In the genomic region with DNA sequence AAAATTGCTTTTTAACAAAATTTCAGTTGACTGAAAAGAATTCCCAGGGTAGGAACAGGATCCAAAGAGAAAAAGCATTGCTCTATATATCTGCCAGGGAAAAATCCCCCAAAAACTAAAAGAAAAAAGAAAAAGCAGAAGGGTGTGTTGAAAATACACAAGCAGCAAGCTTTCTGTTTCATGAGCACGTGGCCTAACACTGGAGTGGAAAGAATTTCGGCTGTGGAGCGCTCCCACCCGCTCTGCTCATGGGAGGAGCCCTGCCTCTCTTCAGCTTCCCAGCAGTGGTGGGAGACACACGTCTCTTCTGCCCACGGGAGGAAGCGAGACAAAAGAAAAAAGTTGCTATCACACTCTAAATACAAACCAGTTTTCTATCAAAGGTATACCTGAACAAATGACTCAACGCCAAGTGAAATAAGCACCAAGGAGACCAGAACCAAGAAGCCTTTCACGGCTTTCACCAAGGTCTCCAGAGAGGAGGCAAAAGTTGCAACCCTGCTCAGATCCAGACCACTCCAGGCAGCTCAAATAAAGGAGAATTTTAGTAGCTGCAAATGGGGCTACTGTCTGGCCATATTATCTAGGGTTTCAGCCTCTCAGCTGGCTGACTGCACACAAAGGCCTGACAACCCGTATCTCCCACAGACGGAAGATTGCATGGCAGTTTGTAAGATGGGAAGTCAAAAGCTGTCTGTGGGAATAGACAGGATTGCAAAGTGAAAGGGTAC, we compare ENCODE assay signal across 10 cellular contexts. TPM values are rescaled to one million over a fixed set of nuclear protein-coding genes. Genes with fewer than 3 reads are reported as not detected.
DNase-seq lines count a peak whose midpoint lies in the region; ATAC-seq, FAIRE-seq and TF ChIP-seq lines count a peak whose summit lies in the region.
"Had no signal": no experiment of that assay in that cellular context is flagged by ENCODE, and none has a peak within 500 bp of the region (broad histone marks: within the 10 kb centered on the region; RNA-seq: fewer than 3 reads in every experiment).

No MANE protein-coding gene starts in this region.

- H4K20me1 ChIP-seq in Loucy (ENCODE audit: insufficient read depth, low read length, poor library complexity, severe bottlenecking) (no peaks in the 10 kb centered on the region), K562 (replicated peaks; ENCODE audit: control insufficient read depth, insufficient read depth, low read length) (no peaks in the 10 kb centered on the region)

- ATAC-seq in K562 = peak; percentile 72
- peak; percentile 56 for ATAC-seq in left lobe of liver
- no peak for ATAC-seq in GM19397 (IDR thresholded peaks at IDR 0.05; ENCODE audit: unreplicated experiment)
- no peak for ATAC-seq in GM21619 (IDR thresholded peaks at IDR 0.05; ENCODE audit: unreplicated experiment)
- no peak for ATAC-seq in HG02840 (IDR thresholded peaks at IDR 0.05; ENCODE audit: low FRiP score, unreplicated experiment)

- peak; percentile 67 for FAIRE-seq in K562 (lab: Jason Lieb, UNC)

- no TSS peak for BruUV-seq in K562 (replicated peaks; lab: Mats Ljungman, UMichigan)

- H3K9me2 ChIP-seq in Loucy (replicated peaks; ENCODE audit: low read depth, low read length) = no peaks in the 10 kb centered on the region

- no peaks in the 10 kb centered on the region for H3K79me2 ChIP-seq in Loucy (ENCODE audit: insufficient read depth, low read length)
- H3K79me2 ChIP-seq in K562 (ENCODE audit: control insufficient read depth, insufficient read depth, low read length) = no peaks in the 10 kb centered on the region

- H3K4me1 ChIP-seq in Loucy (ENCODE audit: insufficient read depth, low read length, poor library complexity, severe bottlenecking) = no peaks in the 10 kb centered on the region
- H3K4me1 ChIP-seq in K562 (replicated peaks in 1 of 2; ENCODE audit: control insufficient read depth in 2 of 2, insufficient read depth in 2 of 2, low read length in 2 of 2) = peaks cover 0 to 33% of the 10 kb centered on the region in 2 experiments; a peak in 4 of 5 replicates
- H3K4me1 ChIP-seq in spleen = peaks cover 0 to 30% (median 11%) of the 10 kb centered on the region in 6 donors
- H3K4me1 ChIP-seq: prostate gland had no signal

- H3K4me2 ChIP-seq in Loucy (ENCODE audit: low read depth, low read length, poor library complexity, severe bottlenecking) = no peak overlapping the region
- peak overlapping the region; percentile 27 for H3K4me2 ChIP-seq in K562 (ENCODE audit: insufficient read depth, low read length)

- peak overlapping the region; percentile 57; the same call in 1 of the 2 replicates for H2AFZ ChIP-seq in Loucy (ENCODE audit: low read length)
- peak overlapping the region; percentile 96 for H2AFZ ChIP-seq in K562 (ENCODE audit: low read depth, low read length)

- H3K9me3 ChIP-seq in Loucy (ENCODE audit: insufficient read depth, low read depth, low read length) = peaks cover 7% of the 10 kb centered on the region; the same call in 1 of the 2 replicates
- H3K9me3 ChIP-seq in K562 (replicated peaks; ENCODE audit: control insufficient read depth, insufficient read depth, low read depth, low read length) = peaks cover 4% of the 10 kb centered on the region
- peaks cover 0 to 16% (median 2%) of the 10 kb centered on the region in 8 donors for H3K9me3 ChIP-seq in spleen
- H3K9me3 ChIP-seq: prostate gland had no signal

- H3K9ac ChIP-seq in Loucy (ENCODE audit: low read depth, low read length, poor library complexity, severe bottlenecking) (no peak overlapping the region), K562 (ENCODE audit: insufficient read depth in 1 of 2, low read depth in 2 of 2, low read length in 2 of 2) (peak overlapping the region; percentile 50 to 53; a peak in 3 of 4 replicates)

- no peak for TF ChIP-seq EP300 in K562 (IDR thresholded peaks at IDR 0.05; ENCODE audit: low read length)

- WGBS in K562 (ENCODE audit: insufficient coverage, low coverage, missing lambda C conversion rate) = 18% methylated on average over 11 of the region's 11 CpGs
- 41 to 54% (median 45%) methylated on average over 11 of the region's 11 CpGs for WGBS in spleen, 5 donors

- CTCF ChIA-PET in K562 (lab: Yijun Ruan, JAX; ENCODE audit: low intra/inter-chr PET ratio) = interaction anchor here (0.5 kb wide), 1 partner anchor 36 kb away, joined by 3 read pairs; no protein-coding TSS in a partner anchor

- TF ChIP-seq CTCF in Loucy (conservative IDR thresholded peaks at IDR 0.05; ENCODE audit: low read length) = no peak
- TF ChIP-seq CTCF in K562 (IDR thresholded peaks at IDR 0.05 in 2 of 3, conservative IDR thresholded peaks at IDR 0.05 in 1 of 3; ENCODE audit: insufficient read depth in 2 of 3, low read depth in 1 of 3, low read length in 3 of 3) = no peak
- TF ChIP-seq CTCF in spleen (IDR thresholded peaks at IDR 0.05 in 8 of 11, conservative IDR thresholded peaks at IDR 0.05 in 3 of 11) = no peak

- peak; percentile 8 to 12; a peak in 2 of 4 replicates for TF ChIP-seq RAD21 in K562 (CRISPR knock-in tag; conservative IDR thresholded peaks at IDR 0.05 in 1 of 2, IDR thresholded peaks at IDR 0.05 in 1 of 2)

- DNase-seq in K562 (ENCODE audit: extremely low read depth in 1 of 4, low spot score in 3 of 4) = peak in 2 of 4 experiments; percentile 51 to 63
- no peak for DNase-seq in left lobe of liver (ENCODE audit: low spot score)
- DNase-seq in spleen = no peak
- no peak for DNase-seq in kidney tubule cell (ENCODE audit: low spot score)
- DNase-seq: brain microvascular endothelial cell had no signal

- no peak overlapping the region for H3K4me3 ChIP-seq in Loucy (ENCODE audit: low read length, poor library complexity, severe bottlenecking)
- no peak overlapping the region for H3K4me3 ChIP-seq in K562
- H3K4me3 ChIP-seq in spleen = no peak overlapping the region
- H3K4me3 ChIP-seq: prostate gland had no signal

- no peaks in the 10 kb centered on the region for H3K9me1 ChIP-seq in K562 (ENCODE audit: control insufficient read depth, insufficient read depth, low read length)

- POLR2A ChIA-PET in K562 (lab: Yijun Ruan, JAX) = interaction anchor here (0.7 kb wide), 1 partner anchor 10 kb away, joined by 3 read pairs; no protein-coding TSS in a partner anchor

- in situ Hi-C loops in K562 (cut with MboI) = no loop called here

- H3K36me3 ChIP-seq in Loucy (ENCODE audit: insufficient read depth, low read length) = no peaks in the 10 kb centered on the region
- no peaks in the 10 kb centered on the region for H3K36me3 ChIP-seq in K562 (ENCODE audit: control insufficient read depth, insufficient read depth, low read length)
- H3K36me3 ChIP-seq in spleen = no peaks in the 10 kb centered on the region
- H3K36me3 ChIP-seq: brain microvascular endothelial cell, prostate gland had no signal

- H3K27me3 ChIP-seq in Loucy (ENCODE audit: insufficient read depth, low read length, poor library complexity, severe bottlenecking) (no peaks in the 10 kb centered on the region), K562 (ENCODE audit: control insufficient read depth in 2 of 2, insufficient read depth in 2 of 2, low read length in 2 of 2) (no peaks in the 10 kb centered on the region), spleen (replicated peaks in 1 of 7) (peaks cover 0 to 28% (median 4%) of the 10 kb centered on the region in 7 donors)
- H3K27me3 ChIP-seq: brain microvascular endothelial cell had no signal

- TF ChIP-seq POLR2A in K562 (conservative IDR thresholded peaks at IDR 0.05) = no peak
- no peak for TF ChIP-seq POLR2A in spleen (IDR thresholded peaks at IDR 0.05)

- H3K27ac ChIP-seq in K562 (ENCODE audit: extremely low read depth, low read depth, low read length) = peak overlapping the region; percentile 72; the same call in 2 of the 3 replicates
- H3K27ac ChIP-seq in spleen = peak overlapping the region in 6 of 8 donors; percentile 24 to 79 (median 73)
- H3K27ac ChIP-seq: brain microvascular endothelial cell, prostate gland had no signal

- intact Hi-C loops in K562 (cut with micrococcal nuclease) (loop anchor here (2.0 kb wide), 1 partner anchor 28 kb away; no protein-coding TSS in a partner anchor), spleen (cut with DNase I; ENCODE audit: low total_unique reads) (no loop called here)

- no peaks in the 10 kb centered on the region for H3F3A ChIP-seq in Loucy (ENCODE audit: low read depth)

RNA-seq across cellular contexts. Expression of gene ZNF496, which starts 29.5 kb away (rescaled TPM):
- total RNA-seq in K562 (2011; cell fraction: chromatin; rRNA removed; ENCODE audit: low replicate concordance) = 46.7 and 71.5 TPM in 2 replicates
- 49.9 and 53.0 TPM in 2 replicates for total RNA-seq in K562 (2011; cell fraction: nucleolus; rRNA removed)
- 47.4 and 58.0 TPM in 2 replicates for total RNA-seq in K562 (2011; cell fraction: nucleoplasm; rRNA removed)
- total RNA-seq in K562 (2014; rRNA removed) = 44.4 and 63.2 TPM in 2 replicates
- 22.0 and 22.7 TPM in 2 replicates for total RNA-seq in K562 (2014; rRNA removed; fragmentation: Illumina TruSeq; extraction: Trizol)
- total RNA-seq in K562 (2015; rRNA removed; fragmentation: Illumina TruSeq; extraction: Trizol) = 31.4 and 31.6 TPM in 2 replicates
- 54.0 and 55.5 TPM in 2 replicates for total RNA-seq in K562 (2021)
- polyA plus RNA-seq in K562 (2011; rRNA removed) = 29.8 and 37.8 TPM in 2 replicates
- 35.8 and 37.3 TPM in 2 replicates for polyA plus RNA-seq in K562 (2011; cell fraction: cytosol; rRNA removed)
- 52.3 and 64.6 TPM in 2 replicates for polyA plus RNA-seq in K562 (2011; cell fraction: nucleus; rRNA removed)
- 28.9 and 48.4 TPM in 2 replicates for polyA plus RNA-seq in K562 (2012)
- 31.3 and 35.5 TPM in 2 replicates for polyA plus RNA-seq in K562 (2014; fragmentation: Illumina TruSeq; extraction: Trizol)
- polyA plus RNA-seq in K562 (2014; fragmentation: Nextera tagmentation; extraction: Ambion mirVana) = 1 to 10 TPM; 4.3 to 5.9 TPM
- polyA plus RNA-seq in K562 (2014; rRNA removed) = 38.2 and 43.3 TPM in 2 replicates
- 44.2 and 45.8 TPM in 2 replicates for polyA minus RNA-seq in K562 (2011; rRNA and poly(A)+ RNA removed)
- polyA minus RNA-seq in K562 (2011; cell fraction: cytosol; rRNA and poly(A)+ RNA removed) = 31.3 and 34.9 TPM in 2 replicates
- 25.3 and 28.4 TPM in 2 replicates for polyA minus RNA-seq in K562 (2011; cell fraction: nucleus; rRNA and poly(A)+ RNA removed)
- 4.4 TPM for total RNA-seq in left lobe of liver
- 10 to 100 TPM; 22.0 to 45.4 (median 32.9) TPM for total RNA-seq in spleen
- 10 to 100 TPM in 1 of 3 donors, 1 to 10 TPM in 2; 5.7 to 13.3 (median 7.0) TPM for polyA plus RNA-seq in spleen

RNA-seq across cellular contexts. Expression of gene NLRP3, which starts 54.8 kb away (rescaled TPM):
- 0.09 TPM in 1 of 2 replicates, not detected in the other for total RNA-seq in K562 (2011; cell fraction: chromatin; rRNA removed; ENCODE audit: low replicate concordance)
- not detected in 2 replicates for total RNA-seq in K562 (2011; cell fraction: nucleolus; rRNA removed)
- total RNA-seq in K562 (2011; cell fraction: nucleoplasm; rRNA removed) = not detected in 2 replicates
- total RNA-seq in K562 (2014; rRNA removed) (not detected in 2 replicates), K562 (2014; rRNA removed; fragmentation: Illumina TruSeq; extraction: Trizol) (not detected in 2 replicates), K562 (2015; rRNA removed; fragmentation: Illumina TruSeq; extraction: Trizol) (not detected in 2 replicates), K562 (2021) (not detected in 2 replicates), left lobe of liver (0.33 TPM), spleen (10 to 100 TPM in 3 of 7 donors, 1 to 10 TPM in 4; 8.1 to 17.0 (median 9.3) TPM)
- polyA plus RNA-seq in K562 (2011; rRNA removed) (not detected in 2 replicates), K562 (2014; fragmentation: Illumina TruSeq; extraction: Trizol) (not detected in 2 replicates), K562 (2014; fragmentation: Nextera tagmentation; extraction: Ambion mirVana) (not detected), K562 (2014; rRNA removed) (not detected in 2 replicates), spleen (1 to 10 TPM; 1.2 to 3.4 (median 1.7) TPM)
- polyA plus RNA-seq in K562 (2011; cell fraction: cytosol; rRNA removed) = not detected in 2 replicates
- polyA plus RNA-seq in K562 (2011; cell fraction: nucleus; rRNA removed) = 0.07 TPM in 1 of 2 replicates, not detected in the other
- polyA plus RNA-seq in K562 (2012) = 0.01 and 0.29 TPM in 2 replicates
- polyA minus RNA-seq in K562 (2011; rRNA and poly(A)+ RNA removed) = not detected in 2 replicates
- polyA minus RNA-seq in K562 (2011; cell fraction: cytosol; rRNA and poly(A)+ RNA removed) = not detected in 2 replicates
- polyA minus RNA-seq in K562 (2011; cell fraction: nucleus; rRNA and poly(A)+ RNA removed) = not detected in 2 replicates

Comparison
In these comparisons a context has a peak if more than half of its experiments do, and no peak if none do; other contexts are left out.
1. ATAC-seq: peak in K562 (single experiment) and left lobe of liver (single experiment); none in GM19397 (single experiment), GM21619 (single experiment) and HG02840 (single experiment).